30 cellular contexts compared by ENCODE assay signal in genomic region chr4:174575436-174575835, GRCh38. TPM values are rescaled to one million over a fixed set of nuclear protein-coding genes. Genes with fewer than 3 reads are reported as not detected.
"Had no signal": no experiment of that assay in that cellular context is flagged by ENCODE, and none has a peak within 500 bp of the region (broad histone marks: within the 10 kb centered on the region; RNA-seq: fewer than 3 reads in every experiment).

No MANE protein-coding gene starts in this region.

- H3K9me3 ChIP-seq: adrenal gland, body of pancreas, colonic mucosa had no signal

- H3K27me3 Mint-ChIP-seq: activated CD8-positive, alpha-beta T cell treated with anti-CD3 and anti-CD28 coated beads for 36 hours; activated naive CD8-positive, alpha-beta T cell treated with anti-CD3 and anti-CD28 coated beads, Interleukin-2, amount 50 U/mL, for 24 hours; activated T-helper 17 cell treated with anti-CD3 and anti-CD28 coated beads, Interleukin-2, amount 50 U/mL, for 72 hours had no signal

- H3K4me1 Mint-ChIP-seq: activated naive CD8-positive, alpha-beta T cell treated with anti-CD3 and anti-CD28 coated beads, Interleukin-2, amount 50 U/mL, for 24 hours; activated T-helper 17 cell treated with anti-CD3 and anti-CD28 coated beads, Interleukin-2, amount 50 U/mL, for 72 hours had no signal

- ATAC-seq: activated CD8-positive, alpha-beta T cell treated with anti-CD3 and anti-CD28 coated beads for 36 hours; activated naive CD8-positive, alpha-beta T cell treated with anti-CD3 and anti-CD28 coated beads, Interleukin-2, amount 50 U/mL, for 24 hours; activated T-cell treated with anti-CD3 and anti-CD28 coated beads, Interleukin-2, amount 50 U/mL, for 4 hours; activated T-helper 17 cell treated with anti-CD3 and anti-CD28 coated beads, Interleukin-2, amount 50 U/mL, for 72 hours; body of pancreas; esophagus mucosa had no signal

- H3K4me1 ChIP-seq: adrenal gland, body of pancreas, colonic mucosa had no signal

- H3K4me3 ChIP-seq: adrenal gland, body of pancreas, colonic mucosa had no signal

- H3K36me3 Mint-ChIP-seq: activated naive CD8-positive, alpha-beta T cell had no signal

- H3K9me3 Mint-ChIP-seq: activated CD8-positive, alpha-beta T cell treated with anti-CD3 and anti-CD28 coated beads for 36 hours; activated naive CD8-positive, alpha-beta T cell treated with anti-CD3 and anti-CD28 coated beads, Interleukin-2, amount 50 U/mL, for 24 hours; activated T-cell treated with anti-CD3 and anti-CD28 coated beads, Interleukin-2, amount 50 U/mL, for 4 hours; activated T-helper 17 cell treated with anti-CD3 and anti-CD28 coated beads, Interleukin-2, amount 50 U/mL, for 72 hours had no signal

- FAIRE-seq: endothelial cell of umbilical vein, frontal cortex had no signal

- H3K4me3 Mint-ChIP-seq: activated CD8-positive, alpha-beta T cell treated with anti-CD3 and anti-CD28 coated beads for 36 hours; activated naive CD8-positive, alpha-beta T cell; activated naive CD8-positive, alpha-beta T cell treated with anti-CD3 and anti-CD28 coated beads, Interleukin-2, amount 50 U/mL, for 24 hours; activated T-cell treated with anti-CD3 and anti-CD28 coated beads, Interleukin-2, amount 50 U/mL, for 4 hours; activated T-helper 17 cell treated with anti-CD3 and anti-CD28 coated beads, Interleukin-2, amount 50 U/mL, for 72 hours had no signal

- H3K27me3 ChIP-seq: adrenal gland, body of pancreas, colonic mucosa had no signal

- H3K27ac Mint-ChIP-seq: activated CD8-positive, alpha-beta T cell treated with anti-CD3 and anti-CD28 coated beads for 36 hours; activated naive CD8-positive, alpha-beta T cell; activated naive CD8-positive, alpha-beta T cell treated with anti-CD3 and anti-CD28 coated beads, Interleukin-2, amount 50 U/mL, for 24 hours; activated T-helper 17 cell treated with anti-CD3 and anti-CD28 coated beads, Interleukin-2, amount 50 U/mL, for 72 hours had no signal

- H3K27ac ChIP-seq: adrenal gland, body of pancreas, colonic mucosa, epithelial cell of prostate had no signal

- H3K36me3 ChIP-seq: adrenal gland, colonic mucosa had no signal

- DNase-seq: activated CD4-positive, alpha-beta T cell treated with anti-CD3 and anti-CD28 coated beads for 1 hour; activated CD4-positive, alpha-beta T cell treated with anti-CD3 and anti-CD28 coated beads for 48 hours; activated CD4-positive, alpha-beta T cell treated with anti-CD3 and anti-CD28 coated beads, Interleukin-2, amount 50 U/mL, for 1 hour; activated CD4-positive, alpha-beta T cell treated with anti-CD3 and anti-CD28 coated beads, Interleukin-2, amount 50 U/mL, for 48 hours; activated CD4-positive, CD25-positive, alpha-beta regulatory T cell; activated CD8-positive, alpha-beta memory T cell treated with anti-CD3 and anti-CD28 coated beads for 24 hours; activated CD8-positive, alpha-beta T cell treated with anti-CD3 and anti-CD28 coated beads for 36 hours; activated effector memory CD4-positive, alpha-beta T cell treated with Interleukin-2 at 50 U/mL for 16 hours; activated gamma-delta T cell treated with Interleukin-2 at 50 U/mL for 16 hours; activated naive CD4-positive, alpha-beta T cell treated with anti-CD3 and anti-CD28 coated beads, Interleukin-2, amount 50 U/mL, for 16 hours; activated naive CD4-positive, alpha-beta T cell treated with Interleukin-2 at 50 U/mL for 16 hours; activated naive CD8-positive, alpha-beta T cell treated with anti-CD3 and anti-CD28 coated beads, Interleukin-2, amount 50 U/mL, for 24 hours; activated T-cell treated with anti-CD3 and anti-CD28 coated beads, Interleukin-2, amount 50 U/mL, for 4 hours; adrenal gland; amygdala; aorta; body of pancreas; caudate nucleus; colonic mucosa; effector CD8-positive, alpha-beta T cell; foreskin fibroblast; glutamatergic neuron; T-helper 2 cell had no signal

RNA-seq across cellular contexts. Expression of gene HPGD, which starts 53.1 kb away (rescaled TPM):
- total RNA-seq: dermis microvascular lymphatic vessel endothelial cell, endothelial cell of umbilical vein had no signal
- polyA plus RNA-seq: endothelial cell of umbilical vein had no signal
